ENCODE assay signal across 1 cellular context in the genomic region with DNA sequence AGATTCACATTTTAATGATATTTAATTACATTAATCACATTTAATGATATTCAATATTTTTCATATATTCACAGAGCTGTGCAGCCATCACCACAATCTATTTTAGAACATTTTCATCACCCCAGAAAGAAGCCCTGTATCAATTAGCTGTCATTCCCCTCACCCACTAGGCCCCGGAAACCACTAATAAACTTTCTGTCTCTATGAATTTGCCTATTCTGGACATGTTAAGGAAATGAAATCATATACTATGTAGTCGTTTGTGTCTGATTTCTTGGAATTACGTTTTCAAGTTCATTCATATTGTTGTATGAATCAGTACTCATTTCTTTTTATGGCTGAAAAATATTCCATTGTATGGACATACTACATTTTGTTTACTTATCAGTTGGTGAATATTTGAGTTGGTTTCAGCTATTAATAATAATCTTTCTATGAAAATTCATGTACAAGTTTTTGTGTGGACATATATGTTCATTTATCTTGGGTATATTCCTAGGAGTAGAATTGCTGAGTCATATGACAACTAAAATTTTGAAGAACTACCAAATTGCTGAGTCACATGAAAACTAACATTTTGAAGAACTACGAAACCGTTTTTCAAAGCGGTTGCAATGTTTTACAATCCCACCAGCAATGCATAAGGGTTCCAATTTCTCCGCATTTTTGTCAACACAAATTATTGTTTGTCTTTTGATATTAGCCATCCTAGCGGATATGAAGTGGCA.
TF ChIP-seq lines count a peak whose summit lies in the region.

No MANE protein-coding gene starts in this region.

TF ChIP-seq in K562, 482 proteins besides CTCF, POLR2A, EP300 and RAD21 (continued from another document and continues in another):
- TF ChIP-seq CBFA2T3 (IDR thresholded peaks at IDR 0.05): peak; percentile 31; the same call in 1 of the 2 replicates
- peak; percentile 69 for TF ChIP-seq SMARCA4 (IDR thresholded peaks at IDR 0.05)
- peak; percentile 88 for TF ChIP-seq MYBL2 (IDR thresholded peaks at IDR 0.05; ENCODE audit: low read depth)
- no peak for TF ChIP-seq MYBL2 (CRISPR knock-in tag; IDR thresholded peaks at IDR 0.05; ENCODE audit: borderline replicate concordance)
- peak in 1 of 2 experiments; percentile 53; a peak in 2 of 4 replicates for TF ChIP-seq KDM1A (IDR thresholded peaks at IDR 0.05)
- TF ChIP-seq E2F8 (IDR thresholded peaks at IDR 0.05; ENCODE audit: low read depth, partially characterized antibody): no peak
- TF ChIP-seq MAFF (IDR thresholded peaks at IDR 0.05; ENCODE audit: low read length): peak; percentile 98
- TF ChIP-seq MAFK (IDR thresholded peaks at IDR 0.05; ENCODE audit: low read length): peak; percentile 97
- TF ChIP-seq YY1 (IDR thresholded peaks at IDR 0.05; ENCODE audit: borderline replicate concordance in 1 of 3, control insufficient read depth in 1 of 3, extremely low read depth in 1 of 3, insufficient read depth in 3 of 3, insufficient read length in 1 of 3, insufficient replicate concordance in 2 of 3, low read depth in 1 of 3, low read length in 2 of 3): no peak
- 0 out of 2 replicates have a peak, but pooled peaks have one; percentile 34 for TF ChIP-seq SMARCE1 (IDR thresholded peaks at IDR 0.05)
- TF ChIP-seq TAF1 (IDR thresholded peaks at IDR 0.05; ENCODE audit: control insufficient read depth, extremely low read depth, insufficient read depth, low read length, severe bottlenecking): no peak
- TF ChIP-seq ARID1B (IDR thresholded peaks at IDR 0.05): peak; percentile 66
- peak; percentile 100 for TF ChIP-seq MAFG (tag; conservative IDR thresholded peaks at IDR 0.05)
- TF ChIP-seq TEAD4 (IDR thresholded peaks at IDR 0.05; ENCODE audit: low read length): peak; percentile 41; the same call in 1 of the 2 replicates
- no peak for TF ChIP-seq TEAD4 (CRISPR knock-in tag; IDR thresholded peaks at IDR 0.05; ENCODE audit: borderline replicate concordance)
- TF ChIP-seq EHMT2 (IDR thresholded peaks at IDR 0.05): 0 out of 2 replicates have a peak, but pooled peaks have one; percentile 49
- TF ChIP-seq LCOR (CRISPR knock-in tag; IDR thresholded peaks at IDR 0.05): no peak
- TF ChIP-seq, protein P1, sequence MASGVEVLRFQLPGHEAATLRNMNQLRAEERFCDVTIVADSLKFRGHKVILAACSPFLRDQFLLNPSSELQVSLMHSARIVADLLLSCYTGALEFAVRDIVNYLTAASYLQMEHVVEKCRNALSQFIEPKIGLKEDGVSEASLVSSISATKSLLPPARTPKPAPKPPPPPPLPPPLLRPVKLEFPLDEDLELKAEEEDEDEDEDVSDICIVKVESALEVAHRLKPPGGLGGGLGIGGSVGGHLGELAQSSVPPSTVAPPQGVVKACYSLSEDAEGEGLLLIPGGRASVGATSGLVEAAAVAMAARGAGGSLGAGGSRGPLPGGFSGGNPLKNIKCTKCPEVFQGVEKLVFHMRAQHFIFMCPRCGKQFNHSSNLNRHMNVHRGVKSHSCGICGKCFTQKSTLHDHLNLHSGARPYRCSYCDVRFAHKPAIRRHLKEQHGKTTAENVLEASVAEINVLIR (CRISPR knock-in tag; IDR thresholded peaks at IDR 0.05): no peak
- TF ChIP-seq ATF1 (CRISPR knock-in tag; IDR thresholded peaks at IDR 0.05): no peak
- 0 out of 2 replicates have a peak, but pooled peaks have one; percentile 30 for TF ChIP-seq ATF1 (tag; IDR thresholded peaks at IDR 0.05)
- TF ChIP-seq L3MBTL2 (IDR thresholded peaks at IDR 0.05): peak; percentile 26; the same call in 1 of the 2 replicates
- TF ChIP-seq, protein P2, sequence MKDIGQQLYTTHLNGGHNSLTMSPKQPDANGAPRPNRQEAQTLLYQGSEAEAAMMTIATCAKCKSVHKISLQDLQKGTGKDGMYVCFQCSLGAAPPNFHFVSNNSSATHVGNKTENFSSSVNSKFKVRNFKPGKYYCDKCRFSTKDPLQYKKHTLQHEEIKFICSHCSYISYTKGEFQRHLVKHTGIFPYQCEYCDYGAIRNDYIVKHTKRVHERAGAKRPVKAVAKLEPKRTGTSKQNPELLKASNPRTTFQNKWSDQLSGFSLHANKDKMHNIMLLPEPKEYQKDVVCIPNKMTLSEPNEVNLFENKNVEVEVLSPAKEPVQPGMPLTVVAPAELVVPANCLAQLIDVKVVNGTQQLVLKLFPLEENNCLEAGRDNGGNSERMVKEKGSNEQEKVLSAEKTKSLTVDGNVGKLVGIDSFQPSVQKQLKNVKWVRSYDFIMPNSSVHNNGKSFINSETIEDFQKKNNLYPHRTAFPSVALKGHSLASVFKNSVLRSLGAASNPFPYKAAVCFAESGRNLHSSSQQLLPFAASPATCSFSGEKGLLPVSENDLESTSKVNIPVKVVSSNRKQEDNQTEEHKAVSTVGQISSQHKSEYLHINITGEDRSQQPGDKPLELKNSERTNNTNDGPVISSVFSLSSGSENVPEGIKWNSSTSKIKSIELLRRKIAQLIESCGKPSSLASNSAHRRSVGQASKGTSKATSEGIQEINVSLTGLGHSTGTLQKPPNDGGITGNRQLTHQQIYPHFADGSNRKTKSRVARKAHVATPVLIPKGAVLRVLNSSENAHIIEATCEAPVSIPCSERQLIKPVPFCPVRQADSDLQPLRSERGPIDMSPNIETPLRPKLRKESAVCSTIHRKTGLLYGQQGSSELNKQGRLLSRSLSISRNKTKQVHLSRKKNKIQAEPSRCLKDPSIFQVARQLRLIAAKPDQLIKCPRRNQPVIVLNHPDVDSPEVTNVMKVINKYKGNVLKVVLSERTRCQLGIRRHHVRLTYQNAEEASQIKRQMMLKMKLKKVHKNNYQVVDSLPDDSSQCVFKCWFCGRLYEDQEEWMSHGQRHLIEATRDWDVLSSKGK (CRISPR knock-in tag; IDR thresholded peaks at IDR 0.05): no peak
- peak; percentile 52; the same call in 1 of the 2 replicates for TF ChIP-seq ZSCAN29 (IDR thresholded peaks at IDR 0.05)
- peak; percentile 86 for TF ChIP-seq FOXM1 (IDR thresholded peaks at IDR 0.05; ENCODE audit: low read depth)
- TF ChIP-seq FOXM1 (CRISPR knock-in tag; IDR thresholded peaks at IDR 0.05; ENCODE audit: low read depth): no peak
- no peak for TF ChIP-seq ZNF639 (CRISPR knock-in tag; conservative IDR thresholded peaks at IDR 0.05 in 1 of 2, IDR thresholded peaks at IDR 0.05 in 1 of 2)
- TF ChIP-seq, protein P3, sequence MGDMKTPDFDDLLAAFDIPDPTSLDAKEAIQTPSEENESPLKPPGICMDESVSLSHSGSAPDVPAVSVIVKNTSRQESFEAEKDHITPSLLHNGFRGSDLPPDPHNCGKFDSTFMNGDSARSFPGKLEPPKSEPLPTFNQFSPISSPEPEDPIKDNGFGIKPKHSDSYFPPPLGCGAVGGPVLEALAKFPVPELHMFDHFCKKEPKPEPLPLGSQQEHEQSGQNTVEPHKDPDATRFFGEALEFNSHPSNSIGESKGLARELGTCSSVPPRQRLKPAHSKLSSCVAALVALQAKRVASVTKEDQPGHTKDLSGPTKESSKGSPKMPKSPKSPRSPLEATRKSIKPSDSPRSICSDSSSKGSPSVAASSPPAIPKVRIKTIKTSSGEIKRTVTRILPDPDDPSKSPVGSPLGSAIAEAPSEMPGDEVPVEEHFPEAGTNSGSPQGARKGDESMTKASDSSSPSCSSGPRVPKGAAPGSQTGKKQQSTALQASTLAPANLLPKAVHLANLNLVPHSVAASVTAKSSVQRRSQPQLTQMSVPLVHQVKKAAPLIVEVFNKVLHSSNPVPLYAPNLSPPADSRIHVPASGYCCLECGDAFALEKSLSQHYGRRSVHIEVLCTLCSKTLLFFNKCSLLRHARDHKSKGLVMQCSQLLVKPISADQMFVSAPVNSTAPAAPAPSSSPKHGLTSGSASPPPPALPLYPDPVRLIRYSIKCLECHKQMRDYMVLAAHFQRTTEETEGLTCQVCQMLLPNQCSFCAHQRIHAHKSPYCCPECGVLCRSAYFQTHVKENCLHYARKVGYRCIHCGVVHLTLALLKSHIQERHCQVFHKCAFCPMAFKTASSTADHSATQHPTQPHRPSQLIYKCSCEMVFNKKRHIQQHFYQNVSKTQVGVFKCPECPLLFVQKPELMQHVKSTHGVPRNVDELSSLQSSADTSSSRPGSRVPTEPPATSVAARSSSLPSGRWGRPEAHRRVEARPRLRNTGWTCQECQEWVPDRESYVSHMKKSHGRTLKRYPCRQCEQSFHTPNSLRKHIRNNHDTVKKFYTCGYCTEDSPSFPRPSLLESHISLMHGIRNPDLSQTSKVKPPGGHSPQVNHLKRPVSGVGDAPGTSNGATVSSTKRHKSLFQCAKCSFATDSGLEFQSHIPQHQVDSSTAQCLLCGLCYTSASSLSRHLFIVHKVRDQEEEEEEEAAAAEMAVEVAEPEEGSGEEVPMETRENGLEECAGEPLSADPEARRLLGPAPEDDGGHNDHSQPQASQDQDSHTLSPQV (IDR thresholded peaks at IDR 0.05): peak; percentile 78
- TF ChIP-seq CBX3 (IDR thresholded peaks at IDR 0.05; ENCODE audit: borderline replicate concordance in 1 of 2, low read length in 2 of 2): peak in 1 of 2 experiments; percentile 28; a peak in 1 of 3 replicates
- TF ChIP-seq PBX2 (CRISPR knock-in tag; IDR thresholded peaks at IDR 0.05; ENCODE audit: low read depth): no peak
- TF ChIP-seq PBX2 (tag; conservative IDR thresholded peaks at IDR 0.05; ENCODE audit: low read depth): peak; percentile 40; the same call in 1 of the 2 replicates
- TF ChIP-seq, protein P4, sequence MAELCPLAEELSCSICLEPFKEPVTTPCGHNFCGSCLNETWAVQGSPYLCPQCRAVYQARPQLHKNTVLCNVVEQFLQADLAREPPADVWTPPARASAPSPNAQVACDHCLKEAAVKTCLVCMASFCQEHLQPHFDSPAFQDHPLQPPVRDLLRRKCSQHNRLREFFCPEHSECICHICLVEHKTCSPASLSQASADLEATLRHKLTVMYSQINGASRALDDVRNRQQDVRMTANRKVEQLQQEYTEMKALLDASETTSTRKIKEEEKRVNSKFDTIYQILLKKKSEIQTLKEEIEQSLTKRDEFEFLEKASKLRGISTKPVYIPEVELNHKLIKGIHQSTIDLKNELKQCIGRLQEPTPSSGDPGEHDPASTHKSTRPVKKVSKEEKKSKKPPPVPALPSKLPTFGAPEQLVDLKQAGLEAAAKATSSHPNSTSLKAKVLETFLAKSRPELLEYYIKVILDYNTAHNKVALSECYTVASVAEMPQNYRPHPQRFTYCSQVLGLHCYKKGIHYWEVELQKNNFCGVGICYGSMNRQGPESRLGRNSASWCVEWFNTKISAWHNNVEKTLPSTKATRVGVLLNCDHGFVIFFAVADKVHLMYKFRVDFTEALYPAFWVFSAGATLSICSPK (IDR thresholded peaks at IDR 0.05; ENCODE audit: borderline replicate concordance): no peak
- peak; percentile 47; the same call in 1 of the 2 replicates for TF ChIP-seq EP400 (IDR thresholded peaks at IDR 0.05)
- TF ChIP-seq CC2D1A (IDR thresholded peaks at IDR 0.05): peak; percentile 57; the same call in 1 of the 2 replicates
- peak; percentile 96 for TF ChIP-seq NFE2 (IDR thresholded peaks at IDR 0.05; ENCODE audit: low read depth)
- peak; percentile 69; the same call in 1 of the 2 replicates for TF ChIP-seq SMARCC2 (IDR thresholded peaks at IDR 0.05; ENCODE audit: low read depth)
- TF ChIP-seq NFE2L1 (tag; IDR thresholded peaks at IDR 0.05; ENCODE audit: borderline replicate concordance, low read depth): peak; percentile 99
- peak; percentile 98 for TF ChIP-seq BACH1 (tag; IDR thresholded peaks at IDR 0.05)
- TF ChIP-seq RFX1 (IDR thresholded peaks at IDR 0.05): no peak
